ENCODE assay signal across 28 cellular contexts in genomic region chr20:16601019-16601418, GRCh38.
"Had no signal": no experiment of that assay in that cellular context is flagged by ENCODE, and none has a peak within 500 bp of the region (broad histone marks: within the 10 kb centered on the region; RNA-seq: fewer than 3 reads in every experiment).

No MANE protein-coding gene starts in this region.

- H3K4me1 ChIP-seq: gastrocnemius medialis, transverse colon, vagina had no signal

- H3K27me3 ChIP-seq: gastrocnemius medialis, heart left ventricle, neutrophil, transverse colon, vagina had no signal

- H3K27ac ChIP-seq: gastrocnemius medialis, heart left ventricle, neutrophil, skin epidermis, transverse colon, vagina had no signal

- H3K27ac Mint-ChIP-seq: activated CD4-positive, alpha-beta T cell treated with anti-CD3 and anti-CD28 coated beads, Interleukin-2, amount 10 ng/mL, durations not matched to agents 24 days and 14 days; activated CD8-positive, alpha-beta T cell treated with anti-CD3 and anti-CD28 coated beads, Interleukin-2, amount 10 ng/mL, durations not matched to agents 7 days and 5 days; activated naive CD8-positive, alpha-beta T cell; activated T-cell treated with anti-CD3 and anti-CD28 coated beads, Interleukin-2, amount 50 U/mL, for 72 hours; naive B cell; progenitor cell of endocrine pancreas; T-helper 2 cell treated with Interferon-gamma antibody and Interleukin-4, amounts not matched to agents 5 μg/mL and 100 μg/mL, for 36 hours had no signal

- H3K4me1 Mint-ChIP-seq: naive B cell had no signal

- H3K4me3 ChIP-seq: gastrocnemius medialis, heart left ventricle, lung, skin epidermis, transverse colon, vagina had no signal

- H3K4me3 Mint-ChIP-seq: activated CD4-positive, alpha-beta T cell treated with anti-CD3 and anti-CD28 coated beads, Interleukin-2, amount 10 ng/mL, durations not matched to agents 24 days and 14 days; activated CD8-positive, alpha-beta T cell treated with anti-CD3 and anti-CD28 coated beads, Interleukin-2, amount 10 ng/mL, durations not matched to agents 7 days and 5 days; activated naive CD8-positive, alpha-beta T cell; activated T-cell treated with anti-CD3 and anti-CD28 coated beads, Interleukin-2, amount 50 U/mL, for 72 hours; naive B cell; T-helper 2 cell treated with Interferon-gamma antibody and Interleukin-4, amounts not matched to agents 5 μg/mL and 100 μg/mL, for 36 hours had no signal

- H3K36me3 Mint-ChIP-seq: activated naive CD8-positive, alpha-beta T cell; naive B cell had no signal

- DNase-seq: activated CD4-positive, alpha-beta T cell treated with anti-CD3 and anti-CD28 coated beads, Interleukin-2, amount 10 ng/mL, durations not matched to agents 24 days and 14 days; activated CD4-positive, CD25-positive, alpha-beta regulatory T cell; activated CD8-positive, alpha-beta memory T cell treated with anti-CD3 and anti-CD28 coated beads, Interleukin-2, amount 50 U/mL, for 48 hours; activated CD8-positive, alpha-beta T cell treated with anti-CD3 and anti-CD28 coated beads, Interleukin-2, amount 10 ng/mL, durations not matched to agents 7 days and 5 days; activated gamma-delta T cell treated with Interleukin-2 at 50 U/mL for 16 hours; activated T-cell treated with anti-CD3 and anti-CD28 coated beads, Interleukin-2, amount 50 U/mL, for 72 hours; amniotic stem cell; caudate nucleus; cortex of kidney; effector memory CD4-positive, alpha-beta T cell; gastrocnemius medialis; heart left ventricle; left cardiac atrium; naive B cell; stimulated activated CD4-positive, alpha-beta T cell treated with anti-CD3 and anti-CD28 coated beads, Interleukin-15, amount 100 ng/mL, for 24 hours; stimulated activated CD4-positive, alpha-beta T cell treated with anti-CD3 and anti-CD28 coated beads, Interleukin-4, amount 100 ng/mL, for 4 hours; stimulated activated CD8-positive, alpha-beta memory T cell treated with anti-CD3 and anti-CD28 coated beads, Interleukin-4, amount 100 ng/mL, for 48 hours; stimulated activated naive CD4-positive, alpha-beta T cell treated with Interleukin-2 at 50 U/mL for 16 hours; substantia nigra; transverse colon had no signal

- ATAC-seq: activated CD8-positive, alpha-beta T cell treated with anti-CD3 and anti-CD28 coated beads, Interleukin-2, amount 10 ng/mL, durations not matched to agents 7 days and 5 days; activated T-cell treated with anti-CD3 and anti-CD28 coated beads, Interleukin-2, amount 50 U/mL, for 72 hours; gastrocnemius medialis; right cardiac atrium had no signal

- H3K9me3 Mint-ChIP-seq: activated CD4-positive, alpha-beta T cell treated with anti-CD3 and anti-CD28 coated beads, Interleukin-2, amount 10 ng/mL, durations not matched to agents 24 days and 14 days; activated T-cell treated with anti-CD3 and anti-CD28 coated beads, Interleukin-2, amount 50 U/mL, for 72 hours; T-helper 2 cell treated with Interferon-gamma antibody and Interleukin-4, amounts not matched to agents 5 μg/mL and 100 μg/mL, for 36 hours had no signal

- H3K36me3 ChIP-seq: gastrocnemius medialis, heart left ventricle, neutrophil, transverse colon, vagina had no signal

- H3K9me3 ChIP-seq: gastrocnemius medialis, heart left ventricle, neutrophil, transverse colon, vagina had no signal
